ENCODE assay signal across 8 cellular contexts in the genomic region with DNA sequence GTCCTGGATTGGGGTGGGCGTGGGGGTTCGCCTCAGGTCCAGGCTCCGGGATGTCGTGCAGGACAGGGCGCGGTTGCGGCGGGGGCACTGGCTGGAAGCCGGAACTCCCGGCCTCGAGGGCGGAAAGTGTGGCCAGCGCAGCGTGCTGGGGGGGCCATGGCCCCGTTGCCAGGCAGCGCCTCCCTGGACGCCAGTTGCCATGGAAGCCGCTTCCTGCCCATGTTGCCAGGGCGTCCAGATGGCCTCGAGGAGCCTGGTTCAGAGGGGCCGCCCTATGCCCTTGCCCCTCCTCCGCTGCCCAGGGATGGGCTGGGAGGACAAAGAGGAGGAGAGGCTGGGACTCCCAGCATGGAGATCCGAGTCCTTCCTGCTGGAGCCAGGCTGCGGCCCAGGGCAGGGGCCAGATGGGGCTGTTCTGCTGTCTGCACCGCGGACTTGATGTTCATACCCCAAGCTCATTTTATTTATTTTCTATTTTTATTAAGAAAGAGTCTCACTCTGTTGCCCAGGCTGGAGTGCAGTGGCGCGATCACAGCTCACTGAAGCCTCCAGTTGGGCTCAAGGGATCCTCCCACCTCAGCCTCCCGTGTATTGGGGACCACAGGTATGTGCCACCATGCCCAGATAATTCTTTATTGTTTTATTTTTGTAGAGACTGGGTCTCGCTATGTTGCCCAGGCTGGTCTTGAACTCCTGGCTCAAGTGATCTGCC. TPM values are rescaled to one million over a fixed set of nuclear protein-coding genes. Genes with fewer than 3 reads are reported as not detected.
A peak's percentile ranks its signal among the peaks of the same experiment; 100 is the strongest.
DNase-seq lines count a peak whose midpoint lies in the region; ATAC-seq and TF ChIP-seq lines count a peak whose summit lies in the region.

No MANE protein-coding gene starts in this region.

- no peak for ATAC-seq in GM21360 (IDR thresholded peaks at IDR 0.05; ENCODE audit: unreplicated experiment)

- H3K27ac ChIP-seq in tibial artery (no peak overlapping the region), WERI-Rb-1 (no peak overlapping the region)

- TF ChIP-seq CTCF in AG04449 (IDR thresholded peaks at IDR 0.05; ENCODE audit: insufficient read depth, low read length, missing control alignments) (no peak), Loucy (conservative IDR thresholded peaks at IDR 0.05; ENCODE audit: low read length) (no peak), glutamatergic neuron (IDR thresholded peaks at IDR 0.05; ENCODE audit: partially characterized antibody, unreplicated experiment) (no peak), tibial artery (IDR thresholded peaks at IDR 0.05) (no peak), WERI-Rb-1 (IDR thresholded peaks at IDR 0.05; ENCODE audit: low read depth, low read length) (no peak)

- H3K9me3 ChIP-seq in Loucy (ENCODE audit: insufficient read depth, low read depth, low read length): no peaks in the 10 kb centered on the region
- H3K9me3 ChIP-seq in tibial artery: no peaks in the 10 kb centered on the region
- H3K9me3 ChIP-seq in WERI-Rb-1 (ENCODE audit: severe bottlenecking): no peaks in the 10 kb centered on the region

- peak overlapping the region; percentile 63 for H3K4me2 ChIP-seq in Loucy (ENCODE audit: low read depth, low read length, poor library complexity, severe bottlenecking)

- no peak overlapping the region for H2AFZ ChIP-seq in Loucy (ENCODE audit: low read length)

- H3F3A ChIP-seq in Loucy (ENCODE audit: low read depth): peaks cover 6% of the 10 kb centered on the region

- peak overlapping the region; percentile 63 for H3K9ac ChIP-seq in Loucy (ENCODE audit: low read depth, low read length, poor library complexity, severe bottlenecking)

- no peaks in the 10 kb centered on the region for H3K9me2 ChIP-seq in Loucy (replicated peaks; ENCODE audit: low read depth, low read length)

- peaks cover 11% of the 10 kb centered on the region for H3K4me1 Mint-ChIP-seq in glutamatergic neuron (ENCODE audit: low read depth, unreplicated experiment)
- peaks cover 2% of the 10 kb centered on the region for H3K4me1 Mint-ChIP-seq in activated T-cell treated with anti-CD3 and anti-CD28 coated beads, Interleukin-2, amount 50 U/mL, for 24 hours (ENCODE audit: low read depth)

- H3K4me1 ChIP-seq in Loucy (ENCODE audit: insufficient read depth, low read length, poor library complexity, severe bottlenecking) (peaks cover 43% of the 10 kb centered on the region), tibial artery (peaks cover 0 to 8% (median 2%) of the 10 kb centered on the region in 4 donors)

- no peaks in the 10 kb centered on the region for H3K36me3 ChIP-seq in Loucy (ENCODE audit: insufficient read depth, low read length)
- H3K36me3 ChIP-seq in tibial artery: no peaks in the 10 kb centered on the region
- no peaks in the 10 kb centered on the region for H3K36me3 ChIP-seq in WERI-Rb-1

- DNase-seq in AG04449 (ENCODE audit: low read depth, low spot score): no peak
- peak; percentile 66 for DNase-seq in SW480 (ENCODE audit: low spot score)
- peak; percentile 54 for DNase-seq in glutamatergic neuron
- DNase-seq in activated T-cell treated with anti-CD3 and anti-CD28 coated beads, Interleukin-2, amount 50 U/mL, for 24 hours: no peak
- DNase-seq in tibial artery: no peak
- DNase-seq in WERI-Rb-1: no peak

- no peaks in the 10 kb centered on the region for H3K27me3 ChIP-seq in Loucy (ENCODE audit: insufficient read depth, low read length, poor library complexity, severe bottlenecking)
- H3K27me3 ChIP-seq in tibial artery: peaks cover 0 to 46% of the 10 kb centered on the region in 2 donors
- no peaks in the 10 kb centered on the region for H3K27me3 ChIP-seq in WERI-Rb-1 (ENCODE audit: insufficient read depth, low read depth, severe bottlenecking)

- CTCF ChIA-PET in AG04449 (lab: Yijun Ruan, JAX): interaction anchor here (0.7 to 5.6 kb wide), 5 partner anchors 114 to 308 kb away, joined by 3 to 89 read pairs (median 26); no protein-coding TSS in a partner anchor

- H3K36me3 Mint-ChIP-seq in glutamatergic neuron (ENCODE audit: unreplicated experiment): no peaks in the 10 kb centered on the region
- H3K36me3 Mint-ChIP-seq in activated T-cell treated with anti-CD3 and anti-CD28 coated beads, Interleukin-2, amount 50 U/mL, for 24 hours (ENCODE audit: low read depth): no peaks in the 10 kb centered on the region

- no peaks in the 10 kb centered on the region for H4K20me1 ChIP-seq in Loucy (ENCODE audit: insufficient read depth, low read length, poor library complexity, severe bottlenecking)

- intact Hi-C loops in tibial artery (cut with DNase I; ENCODE audit: low total_unique reads): no loop called here

- H3K4me3 ChIP-seq in AG04449 (ENCODE audit: low read depth, low read length) (peak overlapping the region; percentile 43), Loucy (ENCODE audit: low read length, poor library complexity, severe bottlenecking) (peak overlapping the region; percentile 71), tibial artery (no peak overlapping the region), WERI-Rb-1 (ENCODE audit: low read depth, low read length) (no peak overlapping the region)

- H3K79me2 ChIP-seq in Loucy (ENCODE audit: insufficient read depth, low read length): no peaks in the 10 kb centered on the region

- POLR2A ChIA-PET in AG04449 (lab: Yijun Ruan, JAX): no interaction called here

- no peak overlapping the region for H3K4me3 Mint-ChIP-seq in glutamatergic neuron (ENCODE audit: unreplicated experiment)
- H3K4me3 Mint-ChIP-seq in activated T-cell treated with anti-CD3 and anti-CD28 coated beads, Interleukin-2, amount 50 U/mL, for 24 hours: no peak overlapping the region

- H3K9me3 Mint-ChIP-seq in glutamatergic neuron (ENCODE audit: unreplicated experiment): peaks cover 8% of the 10 kb centered on the region
- H3K9me3 Mint-ChIP-seq in activated T-cell treated with anti-CD3 and anti-CD28 coated beads, Interleukin-2, amount 50 U/mL, for 24 hours: no peaks in the 10 kb centered on the region

- no peak overlapping the region for H3K27ac Mint-ChIP-seq in glutamatergic neuron (ENCODE audit: unreplicated experiment)
- H3K27ac Mint-ChIP-seq in activated T-cell treated with anti-CD3 and anti-CD28 coated beads, Interleukin-2, amount 50 U/mL, for 24 hours: no peak overlapping the region

- peaks cover 5% of the 10 kb centered on the region for H3K27me3 Mint-ChIP-seq in glutamatergic neuron (ENCODE audit: unreplicated experiment)
- peaks cover 5% of the 10 kb centered on the region for H3K27me3 Mint-ChIP-seq in activated T-cell treated with anti-CD3 and anti-CD28 coated beads, Interleukin-2, amount 50 U/mL, for 24 hours

RNA-seq across cellular contexts. Expression of a gene that starts 4.6 kb away (rescaled TPM):
- 0.54 TPM for total RNA-seq in glutamatergic neuron (ENCODE audit: unreplicated experiment)

RNA-seq across cellular contexts. Expression of a gene that starts 23.9 kb away (rescaled TPM):
- 119 TPM for total RNA-seq in glutamatergic neuron (ENCODE audit: unreplicated experiment)

RNA-seq across cellular contexts. Expression of a gene that starts 38.5 kb away (rescaled TPM):
- 62.1 TPM for total RNA-seq in glutamatergic neuron (ENCODE audit: unreplicated experiment)

RNA-seq across cellular contexts. Expression of a gene that starts 39.6 kb away (rescaled TPM):
- total RNA-seq in glutamatergic neuron (ENCODE audit: unreplicated experiment): 144 TPM

Comparison
In these comparisons a context has a peak if more than half of its experiments do, and no peak if none do; other contexts are left out.
1. DNase-seq: peak in SW480 (single experiment) and glutamatergic neuron (single experiment); none in AG04449 (single experiment), activated T-cell treated with anti-CD3 and anti-CD28 coated beads, Interleukin-2, amount 50 U/mL, for 24 hours (single experiment), tibial artery (0 of 2) and WERI-Rb-1 (single experiment).
2. H3K4me3 ChIP-seq: peak in AG04449 (single experiment) and Loucy (single experiment); none in tibial artery (0 of 2) and WERI-Rb-1 (single experiment).